19 cellular contexts compared by ENCODE assay signal in genomic region chr18:22385718-22386117, GRCh38. TPM values are rescaled to one million over a fixed set of nuclear protein-coding genes. Genes with fewer than 3 reads are reported as not detected.
DNase-seq lines count a peak whose midpoint lies in the region; TF ChIP-seq lines count a peak whose summit lies in the region.
"Had no signal": no experiment of that assay in that cellular context is flagged by ENCODE, and none has a peak within 500 bp of the region (broad histone marks: within the 10 kb centered on the region; RNA-seq: fewer than 3 reads in every experiment).

No MANE protein-coding gene starts in this region.

- WGBS in thyroid gland, 2 donors, result 62 to 65% methylated on average over 4 of the region's 4 CpGs

- intact Hi-C loops in thyroid gland (cut with DNase I), result no loop called here

- H3K27me3 ChIP-seq in thyroid gland, result no peaks in the 10 kb centered on the region
- H3K27me3 ChIP-seq: heart left ventricle, neutrophil, upper lobe of right lung had no signal

- DNase-seq in stimulated activated CD8-positive, alpha-beta memory T cell treated with anti-CD3 and anti-CD28 coated beads, Interleukin-12 subunit alpha, Interleukin-12 subunit beta, amount 100 ng/mL, for 1 hour (ENCODE audit: low read depth), result peak; percentile 9
- no peak for DNase-seq in stimulated activated CD8-positive, alpha-beta memory T cell treated with anti-CD3 and anti-CD28 coated beads, Interleukin-4, amount 100 ng/mL, for 48 hours
- DNase-seq in astrocyte of the hippocampus (ENCODE audit: low read depth, low spot score) (peak; percentile 29), glomerular visceral epithelial cell (ENCODE audit: extremely low spot score) (peak; percentile 45), NCI-H82 (lab: John Stamatoyannopoulos, UW) (no peak), AG08396 (ENCODE audit: low spot score) (no peak), OCI-M1 (lab: John Stamatoyannopoulos, UW) (no peak), thyroid gland (no peak)
- DNase-seq: cortex of kidney, DMS153, H9, heart left ventricle, lower lobe of right lung, NCI-H146, NCI-H774, upper lobe of right lung, WERI-Rb-1 had no signal

- H3K9me3 ChIP-seq in thyroid gland, result no peaks in the 10 kb centered on the region
- H3K9me3 ChIP-seq: heart left ventricle, lower lobe of right lung, neutrophil, upper lobe of right lung had no signal

- H3K4me1 ChIP-seq in thyroid gland, result no peaks in the 10 kb centered on the region
- H3K4me1 ChIP-seq: lower lobe of right lung, upper lobe of right lung had no signal

- H3K27ac ChIP-seq in thyroid gland, result no peak overlapping the region
- H3K27ac ChIP-seq: heart left ventricle, lower lobe of right lung, neutrophil, SK-N-MC, upper lobe of right lung, WERI-Rb-1 had no signal

- H3K36me3 ChIP-seq in thyroid gland, result no peaks in the 10 kb centered on the region
- H3K36me3 ChIP-seq: heart left ventricle, lower lobe of right lung, neutrophil, upper lobe of right lung, WERI-Rb-1 had no signal

- TF ChIP-seq POLR2A in thyroid gland (IDR thresholded peaks at IDR 0.05), result no peak

- no peak overlapping the region for H3K4me3 ChIP-seq in thyroid gland (replicated peaks in 1 of 3)
- H3K4me3 ChIP-seq: heart left ventricle, lower lobe of right lung, SK-N-MC, upper lobe of right lung had no signal

- TF ChIP-seq CTCF in thyroid gland (IDR thresholded peaks at IDR 0.05), result no peak

RNA-seq across cellular contexts. Expression of gene CTAGE1, which starts 32.0 kb away (rescaled TPM):
- not detected for total RNA-seq in thyroid gland
- total RNA-seq: H9, heart left ventricle, lower lobe of right lung, upper lobe of right lung had no signal

Comparison
In these comparisons a context has a peak if more than half of its experiments do, and no peak if none do; other contexts are left out.
1. DNase-seq: peak in stimulated activated CD8-positive, alpha-beta memory T cell treated with anti-CD3 and anti-CD28 coated beads, Interleukin-12 subunit alpha, Interleukin-12 subunit beta, amount 100 ng/mL, for 1 hour (single experiment), astrocyte of the hippocampus (single experiment) and glomerular visceral epithelial cell (single experiment); none in stimulated activated CD8-positive, alpha-beta memory T cell treated with anti-CD3 and anti-CD28 coated beads, Interleukin-4, amount 100 ng/mL, for 48 hours (single experiment), NCI-H82 (single experiment), AG08396 (single experiment), OCI-M1 (single experiment) and thyroid gland (0 of 2).